In the genomic region with DNA sequence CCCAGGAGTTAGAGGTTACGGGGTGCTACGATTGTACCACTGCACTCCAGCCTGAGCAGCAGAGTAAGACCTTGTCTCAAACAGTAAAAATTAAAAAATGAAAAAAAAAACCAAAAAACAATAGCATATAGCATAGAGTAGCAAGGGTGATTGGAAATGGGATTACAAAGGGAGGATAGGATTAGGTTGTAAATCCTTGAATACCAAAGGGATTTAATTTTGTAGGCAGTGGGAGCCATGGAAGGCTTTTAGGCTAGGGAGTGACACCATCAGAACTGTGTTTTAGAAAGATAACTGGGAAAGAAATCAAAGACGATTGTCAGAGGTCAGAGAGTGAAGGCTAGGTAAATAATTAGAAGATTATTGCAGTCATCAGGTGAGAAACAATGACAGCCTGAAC, we compare ENCODE assay signal across 30 cellular contexts.
"Had no signal": no experiment of that assay in that cellular context is flagged by ENCODE, and none has a peak within 500 bp of the region (broad histone marks: within the 10 kb centered on the region; RNA-seq: fewer than 3 reads in every experiment).

No MANE protein-coding gene starts in this region.

- H3K27me3 ChIP-seq: brain microvascular endothelial cell, SJCRH30 had no signal

- FAIRE-seq: colon, TTC549 had no signal

- H3K36me3 Mint-ChIP-seq: activated naive CD8-positive, alpha-beta T cell had no signal

- H3K9me3 Mint-ChIP-seq: activated CD4-positive, alpha-beta T cell treated with anti-CD3 and anti-CD28 coated beads, Interleukin-2, amount 10 ng/mL, durations not matched to agents 24 days and 14 days; activated CD8-positive, alpha-beta T cell treated with anti-CD3 and anti-CD28 coated beads for 36 hours; activated naive CD4-positive, alpha-beta T cell treated with anti-CD3 and anti-CD28 coated beads, Interleukin-2, amount 10 ng/mL, durations not matched to agents 7 days and 5 days; activated T-helper 1 cell treated with anti-CD3 and anti-CD28 coated beads, Interleukin-12 subunit alpha, Interleukin-12 subunit beta, Interleukin-2, Interleukin-4 antibody, amounts not matched to agents 30 ng/mL and 10 ng/mL and 1 ng/mL, durations not matched to agents 14 hours and 24 hours and 36 hours; T-helper 1 cell treated with Interleukin-12 subunit alpha and Interleukin-12 subunit beta and Interleukin-4 antibody, amounts not matched to agents 30 μg/mL and 1 μg/mL, for 36 hours; T-helper 2 cell treated with Interferon-gamma antibody and Interleukin-4, amounts not matched to agents 5 μg/mL and 100 μg/mL, for 36 hours had no signal

- DNase-seq: activated CD4-positive, alpha-beta T cell treated with anti-CD3 and anti-CD28 coated beads, Interleukin-2, amount 10 ng/mL, durations not matched to agents 24 days and 14 days; activated CD4-positive, alpha-beta T cell treated with anti-CD3 and anti-CD28 coated beads, Interleukin-2, amount 50 U/mL, for 4 hours; activated CD8-positive, alpha-beta T cell treated with anti-CD3 and anti-CD28 coated beads for 36 hours; activated gamma-delta T cell treated with Interleukin-2 at 50 U/mL for 16 hours; activated naive CD4-positive, alpha-beta T cell treated with anti-CD3 and anti-CD28 coated beads, Interleukin-2, amount 10 ng/mL, durations not matched to agents 7 days and 5 days; activated T-cell treated with anti-CD3 and anti-CD28 coated beads, Interleukin-2, amount 50 U/mL, for 1 hour; amniotic stem cell; aorta; brain microvascular endothelial cell; central memory CD4-positive, alpha-beta T cell; MM.1S; MV-4-11; NCI-H1092; NCI-H1436 treated with DMSO at 0.1 percent for 48 hours; NCI-H1694 treated with DMSO at 0.1 percent for 48 hours; NCI-H2029; NCI-H2171; NCI-H510A; NCI-H526; NCI-H748 treated with DMSO at 0.1 percent for 48 hours; SHP77; SJCRH30 had no signal

- H3K4me3 ChIP-seq: SJCRH30, SK-N-MC had no signal

- H3K36me3 ChIP-seq: brain microvascular endothelial cell, SJCRH30 had no signal

- H3K27ac Mint-ChIP-seq: activated CD4-positive, alpha-beta T cell treated with anti-CD3 and anti-CD28 coated beads, Interleukin-2, amount 10 ng/mL, durations not matched to agents 24 days and 14 days; activated CD8-positive, alpha-beta T cell treated with anti-CD3 and anti-CD28 coated beads for 36 hours; activated naive CD4-positive, alpha-beta T cell treated with anti-CD3 and anti-CD28 coated beads, Interleukin-2, amount 10 ng/mL, durations not matched to agents 7 days and 5 days; activated naive CD8-positive, alpha-beta T cell; activated T-helper 1 cell treated with anti-CD3 and anti-CD28 coated beads, Interleukin-12 subunit alpha, Interleukin-12 subunit beta, Interleukin-2, Interleukin-4 antibody, amounts not matched to agents 30 ng/mL and 10 ng/mL and 1 ng/mL, durations not matched to agents 14 hours and 24 hours and 36 hours; T-helper 1 cell treated with Interleukin-12 subunit alpha and Interleukin-12 subunit beta and Interleukin-4 antibody, amounts not matched to agents 30 μg/mL and 1 μg/mL, for 36 hours; T-helper 2 cell treated with Interferon-gamma antibody and Interleukin-4, amounts not matched to agents 5 μg/mL and 100 μg/mL, for 36 hours had no signal

- ATAC-seq: activated CD8-positive, alpha-beta T cell treated with anti-CD3 and anti-CD28 coated beads for 36 hours; Panc1 had no signal

- H3K27ac ChIP-seq: brain microvascular endothelial cell, SJCRH30, SK-N-MC had no signal

- H3K27me3 Mint-ChIP-seq: activated CD8-positive, alpha-beta T cell treated with anti-CD3 and anti-CD28 coated beads for 36 hours; activated naive CD8-positive, alpha-beta T cell had no signal

- H3K9me3 ChIP-seq: SJCRH30 had no signal

- H3K4me1 ChIP-seq: SJCRH30 had no signal

- H3K4me3 Mint-ChIP-seq: activated CD4-positive, alpha-beta T cell treated with anti-CD3 and anti-CD28 coated beads, Interleukin-2, amount 10 ng/mL, durations not matched to agents 24 days and 14 days; activated CD8-positive, alpha-beta T cell treated with anti-CD3 and anti-CD28 coated beads for 36 hours; activated naive CD4-positive, alpha-beta T cell treated with anti-CD3 and anti-CD28 coated beads, Interleukin-2, amount 10 ng/mL, durations not matched to agents 7 days and 5 days; activated naive CD8-positive, alpha-beta T cell; activated T-helper 1 cell treated with anti-CD3 and anti-CD28 coated beads, Interleukin-12 subunit alpha, Interleukin-12 subunit beta, Interleukin-2, Interleukin-4 antibody, amounts not matched to agents 30 ng/mL and 10 ng/mL and 1 ng/mL, durations not matched to agents 14 hours and 24 hours and 36 hours; T-helper 1 cell treated with Interleukin-12 subunit alpha and Interleukin-12 subunit beta and Interleukin-4 antibody, amounts not matched to agents 30 μg/mL and 1 μg/mL, for 36 hours; T-helper 2 cell treated with Interferon-gamma antibody and Interleukin-4, amounts not matched to agents 5 μg/mL and 100 μg/mL, for 36 hours had no signal
